Comparison of ENCODE assay signal across 12 cellular contexts in genomic region chr15:76575177-76576078, GRCh38.
DNase-seq lines count a peak whose midpoint lies in the region; ATAC-seq and TF ChIP-seq lines count a peak whose summit lies in the region.
"Had no signal": no experiment of that assay in that cellular context is flagged by ENCODE, and none has a peak within 500 bp of the region (broad histone marks: within the 10 kb centered on the region; RNA-seq: fewer than 3 reads in every experiment).

No MANE protein-coding gene starts in this region.

- no peaks in the 10 kb centered on the region for H3K27me3 Mint-ChIP-seq in activated CD4-positive, alpha-beta T cell treated with anti-CD3 and anti-CD28 coated beads for 36 hours
- no peaks in the 10 kb centered on the region for H3K27me3 Mint-ChIP-seq in activated CD4-positive, alpha-beta T cell treated with anti-CD3 and anti-CD28 coated beads, Interleukin-2, amount 10 ng/mL, durations not matched to agents 24 days and 14 days

- H3K4me3 Mint-ChIP-seq in activated CD4-positive, alpha-beta T cell treated with anti-CD3 and anti-CD28 coated beads for 36 hours = no peak overlapping the region
- H3K4me3 Mint-ChIP-seq in activated CD4-positive, alpha-beta T cell treated with anti-CD3 and anti-CD28 coated beads, Interleukin-2, amount 10 ng/mL, durations not matched to agents 24 days and 14 days = no peak overlapping the region
- H3K4me3 Mint-ChIP-seq: T-helper 1 cell treated with Interleukin-12 subunit alpha and Interleukin-12 subunit beta and Interleukin-4 antibody, amounts not matched to agents 30 μg/mL and 1 μg/mL, for 36 hours had no signal

- DNase-seq in activated CD4-positive, alpha-beta T cell treated with anti-CD3 and anti-CD28 coated beads for 36 hours = no peak
- DNase-seq in activated CD4-positive, alpha-beta T cell treated with anti-CD3 and anti-CD28 coated beads, Interleukin-2, amount 10 ng/mL, durations not matched to agents 24 days and 14 days = no peak
- peak; percentile 64 for DNase-seq in renal cortical epithelial cell (ENCODE audit: low read depth)
- no peak for DNase-seq in upper lobe of right lung
- no peak for DNase-seq in aorta
- DNase-seq: activated naive CD4-positive, alpha-beta T cell treated with anti-CD3 and anti-CD28 coated beads, Interleukin-2, amount 50 U/mL, for 16 hours; mammary epithelial cell; NCI-H1417 treated with DMSO at 0.1 percent for 48 hours had no signal

- H3K9me3 Mint-ChIP-seq in activated CD4-positive, alpha-beta T cell treated with anti-CD3 and anti-CD28 coated beads for 36 hours (ENCODE audit: low read depth) = no peaks in the 10 kb centered on the region
- peaks cover 3% of the 10 kb centered on the region for H3K9me3 Mint-ChIP-seq in activated CD4-positive, alpha-beta T cell treated with anti-CD3 and anti-CD28 coated beads, Interleukin-2, amount 10 ng/mL, durations not matched to agents 24 days and 14 days

- peaks cover 25% of the 10 kb centered on the region for H3K4me1 Mint-ChIP-seq in activated CD4-positive, alpha-beta T cell treated with anti-CD3 and anti-CD28 coated beads for 36 hours
- peaks cover 21% of the 10 kb centered on the region for H3K4me1 Mint-ChIP-seq in activated CD4-positive, alpha-beta T cell treated with anti-CD3 and anti-CD28 coated beads, Interleukin-2, amount 10 ng/mL, durations not matched to agents 24 days and 14 days

- no peaks in the 10 kb centered on the region for H3K36me3 ChIP-seq in upper lobe of right lung
- no peaks in the 10 kb centered on the region for H3K36me3 ChIP-seq in aorta (ENCODE audit: control insufficient read depth in 1 of 2, insufficient read depth in 2 of 2, low read length in 1 of 2)

- H3K27ac Mint-ChIP-seq in activated CD4-positive, alpha-beta T cell treated with anti-CD3 and anti-CD28 coated beads for 36 hours = no peak overlapping the region
- H3K27ac Mint-ChIP-seq in activated CD4-positive, alpha-beta T cell treated with anti-CD3 and anti-CD28 coated beads, Interleukin-2, amount 10 ng/mL, durations not matched to agents 24 days and 14 days = no peak overlapping the region
- H3K27ac Mint-ChIP-seq: T-helper 1 cell treated with Interleukin-12 subunit alpha and Interleukin-12 subunit beta and Interleukin-4 antibody, amounts not matched to agents 30 μg/mL and 1 μg/mL, for 36 hours had no signal

- peaks cover 22% of the 10 kb centered on the region for H3K36me3 Mint-ChIP-seq in activated CD4-positive, alpha-beta T cell treated with anti-CD3 and anti-CD28 coated beads for 36 hours (ENCODE audit: low read depth)
- H3K36me3 Mint-ChIP-seq in activated CD4-positive, alpha-beta T cell treated with anti-CD3 and anti-CD28 coated beads, Interleukin-2, amount 10 ng/mL, durations not matched to agents 24 days and 14 days (ENCODE audit: low read depth) = peaks cover 5% of the 10 kb centered on the region

- H3K4me1 ChIP-seq in upper lobe of right lung = peaks cover 11% of the 10 kb centered on the region
- peaks cover 6 to 8% of the 10 kb centered on the region in 2 donors for H3K4me1 ChIP-seq in aorta (ENCODE audit: control insufficient read depth in 1 of 2, insufficient read depth in 2 of 2, low read length in 2 of 2)

- no peaks in the 10 kb centered on the region for H3K27me3 ChIP-seq in upper lobe of right lung
- H3K27me3 ChIP-seq in aorta (ENCODE audit: control insufficient read depth in 1 of 2, insufficient read depth in 2 of 2, low read length in 1 of 2) = no peaks in the 10 kb centered on the region

- POLR2A ChIA-PET in activated CD4-positive, alpha-beta T cell treated with anti-CD3 and anti-CD28 coated beads for 36 hours (lab: Charles Lee) = no interaction called here

- CTCF ChIA-PET in activated CD4-positive, alpha-beta T cell treated with anti-CD3 and anti-CD28 coated beads for 36 hours (lab: Charles Lee) = interaction anchor here (0.7 to 1.0 kb wide), 2 partner anchors 11 to 328 kb away, joined by 3 read pairs; no protein-coding TSS in a partner anchor

- H3K4me3 ChIP-seq in upper lobe of right lung (no peak overlapping the region), aorta (ENCODE audit: low read length in 2 of 2) (no peak overlapping the region)

- WGBS in aorta, 2 donors = 93 to 96% methylated on average over 3 of the region's 3 CpGs

- ATAC-seq in activated CD4-positive, alpha-beta T cell treated with anti-CD3 and anti-CD28 coated beads for 36 hours = peak; percentile 75
- ATAC-seq in GM21619 (IDR thresholded peaks at IDR 0.05; ENCODE audit: unreplicated experiment) = peak; percentile 94
- peak; percentile 78 for ATAC-seq in HG03460 (IDR thresholded peaks at IDR 0.05; ENCODE audit: unreplicated experiment)
- no peak for ATAC-seq in HG03025 (IDR thresholded peaks at IDR 0.05; ENCODE audit: low FRiP score, unreplicated experiment)
- ATAC-seq in upper lobe of right lung = no peak
- ATAC-seq in aorta (ENCODE audit: low FRiP score) = no peak

- no peak for TF ChIP-seq CTCF in upper lobe of right lung (IDR thresholded peaks at IDR 0.05)

- intact Hi-C loops in activated CD4-positive, alpha-beta T cell treated with anti-CD3 and anti-CD28 coated beads for 36 hours (cut with DNase I, micrococcal nuclease) = loop anchor here in 1 of 2 experiments (1.0 kb wide), 2 partner anchors 79 to 177 kb away; no protein-coding TSS in a partner anchor
- intact Hi-C loops in activated CD4-positive, alpha-beta T cell treated with anti-CD3 and anti-CD28 coated beads, Interleukin-2, amount 10 ng/mL, durations not matched to agents 24 days and 14 days (cut with micrococcal nuclease) = loop anchor here (10.0 kb wide), 1 partner anchor 79 kb away; no protein-coding TSS in a partner anchor
- intact Hi-C loops in upper lobe of right lung (cut with DNase I) (no loop called here), aorta (cut with DNase I) (no loop called here)

- no peak overlapping the region for H3K27ac ChIP-seq in upper lobe of right lung
- no peak overlapping the region for H3K27ac ChIP-seq in aorta (ENCODE audit: low read depth in 1 of 2, low read length in 2 of 2)

- H3K9me3 ChIP-seq in upper lobe of right lung (no peaks in the 10 kb centered on the region), aorta (ENCODE audit: control insufficient read depth, low read length) (no peaks in the 10 kb centered on the region)

Comparison
In these comparisons a context has a peak if more than half of its experiments do, and no peak if none do; other contexts are left out.
1. ATAC-seq: peak in activated CD4-positive, alpha-beta T cell treated with anti-CD3 and anti-CD28 coated beads for 36 hours (single experiment), GM21619 (single experiment) and HG03460 (single experiment); none in HG03025 (single experiment), upper lobe of right lung (single experiment) and aorta (single experiment).